Comparison of ENCODE assay signal across 36 cellular contexts in genomic region chr14:64789696-64790095, GRCh38.
"Had no signal": no experiment of that assay in that cellular context is flagged by ENCODE, and none has a peak within 500 bp of the region (broad histone marks: within the 10 kb centered on the region; RNA-seq: fewer than 3 reads in every experiment).

No MANE protein-coding gene starts in this region.

- H3K36me3 ChIP-seq: ascending aorta, cardiac muscle cell, SJSA1, WERI-Rb-1 had no signal

- H3K4me1 Mint-ChIP-seq: activated CD4-positive, alpha-beta memory T cell treated with anti-CD3 and anti-CD28 coated beads, Interleukin-2, amount 10 ng/mL, durations not matched to agents 7 days and 5 days; activated CD8-positive, alpha-beta memory T cell treated with anti-CD3 and anti-CD28 coated beads, Interleukin-2, amount 10 ng/mL, durations not matched to agents 7 days and 5 days; activated naive CD8-positive, alpha-beta T cell treated with anti-CD3 and anti-CD28 coated beads for 36 hours; activated T-helper 17 cell treated with anti-CD3 and anti-CD28 coated beads, Interleukin-2, amount 50 U/mL, for 72 hours; central memory CD8-positive, alpha-beta T cell had no signal

- DNase-seq: activated CD4-positive, alpha-beta memory T cell treated with anti-CD3 and anti-CD28 coated beads, Interleukin-2, amount 10 ng/mL, durations not matched to agents 7 days and 5 days; activated CD4-positive, alpha-beta T cell treated with anti-CD3 and anti-CD28 coated beads for 1 hour; activated CD4-positive, alpha-beta T cell treated with anti-CD3 and anti-CD28 coated beads for 48 hours; activated CD4-positive, CD25-positive, alpha-beta regulatory T cell; activated CD8-positive, alpha-beta memory T cell treated with anti-CD3 and anti-CD28 coated beads for 24 hours; activated CD8-positive, alpha-beta memory T cell treated with anti-CD3 and anti-CD28 coated beads, Interleukin-2, amount 10 ng/mL, durations not matched to agents 7 days and 5 days; activated effector memory CD4-positive, alpha-beta T cell treated with anti-CD3 and anti-CD28 coated beads, Interleukin-2, amount 50 U/mL, for 16 hours; activated naive CD4-positive, alpha-beta T cell; activated naive CD4-positive, alpha-beta T cell treated with anti-CD3 and anti-CD28 coated beads, Interleukin-2, amount 50 U/mL, for 16 hours; activated naive CD8-positive, alpha-beta T cell treated with anti-CD3 and anti-CD28 coated beads for 36 hours; activated T-cell treated with anti-CD3 and anti-CD28 coated beads, Interleukin-2, amount 50 U/mL, for 1 hour; activated T-cell treated with anti-CD3 and anti-CD28 coated beads, Interleukin-2, amount 50 U/mL, for 72 hours; amygdala; Kasumi-1; KBM-7; MM.1S; MV-4-11; NCI-H1092; NCI-H1436 treated with DMSO at 0.1 percent for 48 hours; NCI-H187 treated with DMSO at 0.1 percent for 48 hours; NCI-H2227 treated with DMSO at 0.1 percent for 48 hours; NCI-H446; NCI-H510A treated with DMSO at 0.1 percent for 48 hours; NCI-H526 treated with DMSO at 0.1 percent for 48 hours; RPMI8226; SHP77 treated with DMSO at 0.1 percent for 48 hours; SW 1271; T-helper 1 cell; T1000; WERI-Rb-1 had no signal

- H3K27me3 ChIP-seq: ascending aorta, cardiac muscle cell, SJSA1 had no signal

- H3K27ac Mint-ChIP-seq: activated CD4-positive, alpha-beta memory T cell treated with anti-CD3 and anti-CD28 coated beads, Interleukin-2, amount 10 ng/mL, durations not matched to agents 7 days and 5 days; activated CD8-positive, alpha-beta memory T cell treated with anti-CD3 and anti-CD28 coated beads, Interleukin-2, amount 10 ng/mL, durations not matched to agents 7 days and 5 days; activated naive CD8-positive, alpha-beta T cell treated with anti-CD3 and anti-CD28 coated beads for 36 hours; activated T-cell treated with anti-CD3 and anti-CD28 coated beads, Interleukin-2, amount 50 U/mL, for 72 hours; activated T-helper 17 cell treated with anti-CD3 and anti-CD28 coated beads, Interleukin-2, amount 50 U/mL, for 72 hours had no signal

- H3K9me3 ChIP-seq: ascending aorta, SJSA1 had no signal

- H3K4me1 ChIP-seq: ascending aorta had no signal

- ATAC-seq: activated CD8-positive, alpha-beta memory T cell treated with anti-CD3 and anti-CD28 coated beads, Interleukin-2, amount 10 ng/mL, durations not matched to agents 7 days and 5 days; activated T-cell treated with anti-CD3 and anti-CD28 coated beads, Interleukin-2, amount 50 U/mL, for 72 hours; activated T-helper 17 cell treated with anti-CD3 and anti-CD28 coated beads, Interleukin-2, amount 50 U/mL, for 72 hours; Panc1 had no signal

- H3K36me3 Mint-ChIP-seq: activated CD8-positive, alpha-beta memory T cell treated with anti-CD3 and anti-CD28 coated beads, Interleukin-2, amount 10 ng/mL, durations not matched to agents 7 days and 5 days; activated naive CD8-positive, alpha-beta T cell treated with anti-CD3 and anti-CD28 coated beads for 36 hours had no signal

- H3K4me3 Mint-ChIP-seq: activated CD4-positive, alpha-beta memory T cell treated with anti-CD3 and anti-CD28 coated beads, Interleukin-2, amount 10 ng/mL, durations not matched to agents 7 days and 5 days; activated CD8-positive, alpha-beta memory T cell treated with anti-CD3 and anti-CD28 coated beads, Interleukin-2, amount 10 ng/mL, durations not matched to agents 7 days and 5 days; activated naive CD8-positive, alpha-beta T cell treated with anti-CD3 and anti-CD28 coated beads for 36 hours; activated T-cell treated with anti-CD3 and anti-CD28 coated beads, Interleukin-2, amount 50 U/mL, for 72 hours; activated T-helper 17 cell treated with anti-CD3 and anti-CD28 coated beads, Interleukin-2, amount 50 U/mL, for 72 hours; central memory CD8-positive, alpha-beta T cell had no signal

- H3K4me3 ChIP-seq: ascending aorta, cardiac muscle cell, SJSA1 had no signal

- H3K27me3 Mint-ChIP-seq: activated CD4-positive, alpha-beta memory T cell treated with anti-CD3 and anti-CD28 coated beads, Interleukin-2, amount 10 ng/mL, durations not matched to agents 7 days and 5 days; activated naive CD8-positive, alpha-beta T cell treated with anti-CD3 and anti-CD28 coated beads for 36 hours; activated T-helper 17 cell treated with anti-CD3 and anti-CD28 coated beads, Interleukin-2, amount 50 U/mL, for 72 hours had no signal

- H3K27ac ChIP-seq: ascending aorta, cardiac muscle cell, SJSA1, WERI-Rb-1 had no signal

- H3K9me3 Mint-ChIP-seq: activated CD4-positive, alpha-beta memory T cell treated with anti-CD3 and anti-CD28 coated beads, Interleukin-2, amount 10 ng/mL, durations not matched to agents 7 days and 5 days; activated naive CD8-positive, alpha-beta T cell treated with anti-CD3 and anti-CD28 coated beads for 36 hours; activated T-cell treated with anti-CD3 and anti-CD28 coated beads, Interleukin-2, amount 50 U/mL, for 72 hours; activated T-helper 17 cell treated with anti-CD3 and anti-CD28 coated beads, Interleukin-2, amount 50 U/mL, for 72 hours; central memory CD8-positive, alpha-beta T cell had no signal
